1 cellular context compared by ENCODE assay signal in the genomic region with DNA sequence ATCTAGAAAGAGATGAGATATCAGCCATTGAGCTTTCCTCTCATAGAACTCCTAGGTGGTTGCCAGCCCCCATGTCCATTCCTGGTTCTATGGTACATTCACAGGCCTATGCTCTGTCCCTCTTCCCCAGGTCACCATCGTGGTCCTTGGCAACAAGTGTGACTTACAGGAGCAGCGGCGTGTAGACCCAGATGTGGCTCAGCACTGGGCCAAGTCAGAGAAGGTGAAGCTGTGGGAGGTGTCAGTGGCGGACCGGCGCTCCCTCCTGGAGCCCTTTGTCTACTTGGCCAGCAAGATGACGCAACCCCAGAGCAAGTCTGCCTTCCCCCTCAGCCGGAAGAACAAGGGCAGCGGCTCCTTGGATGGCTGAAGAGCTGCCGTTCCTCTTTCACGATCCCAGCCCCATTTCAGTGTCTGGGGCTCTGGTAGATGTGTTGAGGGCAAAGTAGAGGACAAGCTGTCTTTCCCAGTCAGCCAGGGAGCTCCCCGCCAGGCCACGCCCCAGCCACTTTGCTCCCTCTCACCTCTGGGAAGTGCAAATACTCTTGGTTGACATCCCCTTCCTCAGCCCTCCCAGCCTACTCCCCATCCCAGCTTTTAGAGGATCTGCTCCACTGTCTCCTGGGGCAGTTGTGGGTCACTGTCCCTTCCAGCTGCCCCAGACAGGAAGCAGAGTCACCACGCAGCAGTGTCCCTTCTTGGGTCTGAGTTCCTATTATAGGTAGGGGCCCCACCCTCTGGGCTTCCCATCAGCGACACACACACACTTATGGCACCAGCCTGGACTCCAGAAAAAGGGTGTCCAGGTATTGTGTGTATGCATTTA.
A peak's percentile ranks its signal among the peaks of the same experiment; 100 is the strongest.
TF ChIP-seq lines count a peak whose summit lies in the region.

No MANE protein-coding gene starts in this region.

TF ChIP-seq in H1, 55 proteins besides CTCF, POLR2A, EP300 and RAD21:
- no peak for TF ChIP-seq TEAD4 (IDR thresholded peaks at IDR 0.05; ENCODE audit: low read depth, low read length)
- no peak for TF ChIP-seq SAP30 (IDR thresholded peaks at IDR 0.05; ENCODE audit: insufficient read depth, insufficient replicate concordance, low read length)
- peak; percentile 62 for TF ChIP-seq CEBPB (IDR thresholded peaks at IDR 0.05; ENCODE audit: low read depth, low read length)
